7 cellular contexts compared by ENCODE assay signal in genomic region chr2:1159013-1159412, GRCh38.
"Had no signal": no experiment of that assay in that cellular context is flagged by ENCODE, and none has a peak within 500 bp of the region (broad histone marks: within the 10 kb centered on the region; RNA-seq: fewer than 3 reads in every experiment).

No MANE protein-coding gene starts in this region.

- FAIRE-seq: K562 had no signal

- H2AFZ ChIP-seq: GM23338 had no signal

- ATAC-seq: GM23338, HCT116, K562 had no signal

- H3K27ac Mint-ChIP-seq: GM23338 had no signal

- H3K9me3 ChIP-seq: HAP-1 had no signal

- H3K4me3 ChIP-seq: GM23338, HAP-1, K562 had no signal

- H3K4me1 Mint-ChIP-seq: GM23338 had no signal

- H3K4me1 ChIP-seq: HAP-1 had no signal

- DNase-seq: H7, IMR-90, KG1 had no signal

- H3K4me3 Mint-ChIP-seq: GM23338 had no signal

- H3K4me2 ChIP-seq: GM23338 had no signal
